16 cellular contexts compared by ENCODE assay signal in genomic region chr3:45496550-45496949, GRCh38.
DNase-seq lines count a peak whose midpoint lies in the region; ATAC-seq and TF ChIP-seq lines count a peak whose summit lies in the region.
"Had no signal": no experiment of that assay in that cellular context is flagged by ENCODE, and none has a peak within 500 bp of the region (broad histone marks: within the 10 kb centered on the region; RNA-seq: fewer than 3 reads in every experiment).

No MANE protein-coding gene starts in this region.

- H3K9me3 Mint-ChIP-seq in CD4-positive, CD25-positive, alpha-beta regulatory T cell = no peaks in the 10 kb centered on the region
- H3K9me3 Mint-ChIP-seq in naive thymus-derived CD4-positive, alpha-beta T cell = peaks cover 0 to 2% (median 0%) of the 10 kb centered on the region in 11 donors
- H3K9me3 Mint-ChIP-seq in progenitor cell of endocrine pancreas (ENCODE audit: low read depth) = no peaks in the 10 kb centered on the region
- H3K9me3 Mint-ChIP-seq: activated CD4-positive, alpha-beta memory T cell treated with anti-CD3 and anti-CD28 coated beads for 36 hours had no signal

- H3K4me1 Mint-ChIP-seq in CD4-positive, CD25-positive, alpha-beta regulatory T cell = peaks cover 0 to 10% (median 3%) of the 10 kb centered on the region in 4 donors
- H3K4me1 Mint-ChIP-seq in naive thymus-derived CD4-positive, alpha-beta T cell = peaks cover 5 to 32% (median 25%) of the 10 kb centered on the region in 7 donors
- H3K4me1 Mint-ChIP-seq in progenitor cell of endocrine pancreas (ENCODE audit: low read depth) = peaks cover 4% of the 10 kb centered on the region

- DNase-seq in CD4-positive, CD25-positive, alpha-beta regulatory T cell = no peak
- DNase-seq in NCI-H1694 treated with DMSO at 0.1 percent for 48 hours (lab: John Stamatoyannopoulos, UW) = peak; percentile 19
- DNase-seq in fibroblast of gingiva (ENCODE audit: low read depth) = peak; percentile 71
- no peak for DNase-seq in naive thymus-derived CD4-positive, alpha-beta T cell
- DNase-seq in GM13977 (ENCODE audit: low spot score) = no peak
- DNase-seq in COLO668 (lab: John Stamatoyannopoulos, UW; ENCODE audit: unreplicated experiment) = no peak
- DNase-seq in progenitor cell of endocrine pancreas (ENCODE audit: low spot score, unreplicated experiment) = no peak
- DNase-seq: activated CD4-positive, alpha-beta memory T cell treated with anti-CD3 and anti-CD28 coated beads for 36 hours; anterior cingulate cortex; hypothalamus; KG1; mucosa of descending colon; NCI-H1105 treated with DMSO at 0.1 percent for 48 hours; NCI-H510A treated with DMSO at 0.1 percent for 48 hours; SK-N-SH had no signal

- in situ Hi-C loops in GM13977 (cut with MboI; ENCODE audit: low pct_unique_long_range_greater_than_20kb, low sequenced_read_pairs, unreplicated experiment) = no loop called here

- H3K4me1 ChIP-seq in CD4-positive, CD25-positive, alpha-beta regulatory T cell (ENCODE audit: control insufficient read depth, insufficient read depth, low read length, poor library complexity, severe bottlenecking) = no peaks in the 10 kb centered on the region
- peaks cover 0 to 26% of the 10 kb centered on the region in 2 donors for H3K4me1 ChIP-seq in naive thymus-derived CD4-positive, alpha-beta T cell (ENCODE audit: control insufficient read depth in 2 of 2, insufficient read depth in 2 of 2, low read length in 2 of 2)

- ATAC-seq in CD4-positive, CD25-positive, alpha-beta regulatory T cell (ENCODE audit: low read depth in 2 of 2) = no peak
- no peak for ATAC-seq in naive thymus-derived CD4-positive, alpha-beta T cell
- ATAC-seq in GM19395 (IDR thresholded peaks at IDR 0.05; ENCODE audit: unreplicated experiment) = no peak
- ATAC-seq: mucosa of descending colon had no signal

- peaks cover 14% of the 10 kb centered on the region for H3K36me3 Mint-ChIP-seq in CD4-positive, CD25-positive, alpha-beta regulatory T cell
- peaks cover 4 to 35% (median 8%) of the 10 kb centered on the region in 5 donors for H3K36me3 Mint-ChIP-seq in naive thymus-derived CD4-positive, alpha-beta T cell
- peaks cover 8% of the 10 kb centered on the region for H3K36me3 Mint-ChIP-seq in progenitor cell of endocrine pancreas (ENCODE audit: insufficient read depth)

- TF ChIP-seq CTCF in GM13977 (IDR thresholded peaks at IDR 0.05; ENCODE audit: extremely low read depth, insufficient read depth, missing control alignments) = no peak
- no peak for TF ChIP-seq CTCF in progenitor cell of endocrine pancreas (IDR thresholded peaks at IDR 0.05; ENCODE audit: unreplicated experiment)

- POLR2A ChIA-PET in naive thymus-derived CD4-positive, alpha-beta T cell (lab: Charles Lee) = interaction anchor here (0.5 to 0.9 kb wide), 2 partner anchors 331 to 460 kb away, joined by 3 read pairs; no protein-coding TSS in a partner anchor

- peaks cover 35% of the 10 kb centered on the region for H3K36me3 ChIP-seq in CD4-positive, CD25-positive, alpha-beta regulatory T cell (ENCODE audit: control insufficient read depth, insufficient read depth, low read length)
- H3K36me3 ChIP-seq in naive thymus-derived CD4-positive, alpha-beta T cell (ENCODE audit: control insufficient read depth in 2 of 3, insufficient read depth in 3 of 3, low read length in 3 of 3) = peaks cover 0 to 21% (median 12%) of the 10 kb centered on the region in 3 experiments

- CTCF ChIA-PET in naive thymus-derived CD4-positive, alpha-beta T cell (lab: Charles Lee) = interaction anchor here (1.2 kb wide), 1 partner anchor 455 kb away, joined by 3 read pairs; no protein-coding TSS in a partner anchor

- intact Hi-C loops in naive thymus-derived CD4-positive, alpha-beta T cell (cut with micrococcal nuclease) = loop anchor here (10.0 kb wide), 2 partner anchors 272 to 962 kb away; partner anchors contain the start of gene TMEM158 (in 1 of the 2)

- no peaks in the 10 kb centered on the region for H3K27me3 ChIP-seq in CD4-positive, CD25-positive, alpha-beta regulatory T cell (ENCODE audit: control insufficient read depth, insufficient read depth, low read length)
- H3K27me3 ChIP-seq in naive thymus-derived CD4-positive, alpha-beta T cell (ENCODE audit: control insufficient read depth in 2 of 2, insufficient read depth in 2 of 2, low read length in 2 of 2) = no peaks in the 10 kb centered on the region

- H3K27me3 Mint-ChIP-seq in CD4-positive, CD25-positive, alpha-beta regulatory T cell = no peaks in the 10 kb centered on the region
- H3K27me3 Mint-ChIP-seq in naive thymus-derived CD4-positive, alpha-beta T cell = no peaks in the 10 kb centered on the region
- H3K27me3 Mint-ChIP-seq in progenitor cell of endocrine pancreas = no peaks in the 10 kb centered on the region
- H3K27me3 Mint-ChIP-seq: activated CD4-positive, alpha-beta memory T cell treated with anti-CD3 and anti-CD28 coated beads for 36 hours had no signal

- H3K27ac ChIP-seq in CD4-positive, CD25-positive, alpha-beta regulatory T cell (ENCODE audit: insufficient read depth, low read length, poor library complexity, severe bottlenecking) = no peak overlapping the region
- peak overlapping the region; percentile 77 for H3K27ac ChIP-seq in naive thymus-derived CD4-positive, alpha-beta T cell (ENCODE audit: low read depth, low read length)

- no peaks in the 10 kb centered on the region for H3K9me3 ChIP-seq in CD4-positive, CD25-positive, alpha-beta regulatory T cell (ENCODE audit: control insufficient read depth in 2 of 2, low read length in 2 of 2)
- H3K9me3 ChIP-seq in naive thymus-derived CD4-positive, alpha-beta T cell (ENCODE audit: control insufficient read depth in 2 of 3, low read length in 3 of 3) = no peaks in the 10 kb centered on the region
- H3K9me3 ChIP-seq: mucosa of descending colon, SK-N-SH had no signal

- H3K4me3 Mint-ChIP-seq in CD4-positive, CD25-positive, alpha-beta regulatory T cell = no peak overlapping the region
- peak overlapping the region in 4 of 10 donors; percentile 17 to 60 (median 33) for H3K4me3 Mint-ChIP-seq in naive thymus-derived CD4-positive, alpha-beta T cell
- no peak overlapping the region for H3K4me3 Mint-ChIP-seq in progenitor cell of endocrine pancreas (ENCODE audit: low read depth)
- H3K4me3 Mint-ChIP-seq: activated CD4-positive, alpha-beta memory T cell treated with anti-CD3 and anti-CD28 coated beads for 36 hours had no signal

- peak overlapping the region in 2 of 3 donors; percentile 53 to 59 for H3K27ac Mint-ChIP-seq in CD4-positive, CD25-positive, alpha-beta regulatory T cell
- peak overlapping the region in 8 of 9 donors; percentile 86 to 95 (median 93) for H3K27ac Mint-ChIP-seq in naive thymus-derived CD4-positive, alpha-beta T cell
- H3K27ac Mint-ChIP-seq in progenitor cell of endocrine pancreas = no peak overlapping the region
- H3K27ac Mint-ChIP-seq: activated CD4-positive, alpha-beta memory T cell treated with anti-CD3 and anti-CD28 coated beads for 36 hours had no signal

- H3K4me3 ChIP-seq in CD4-positive, CD25-positive, alpha-beta regulatory T cell (ENCODE audit: low read depth, low read length) = no peak overlapping the region
- H3K4me3 ChIP-seq in naive thymus-derived CD4-positive, alpha-beta T cell (ENCODE audit: low read length) = no peak overlapping the region
- H3K4me3 ChIP-seq: mucosa of descending colon had no signal

Comparison
In these comparisons a context has a peak if more than half of its experiments do, and no peak if none do; other contexts are left out.
1. DNase-seq: peak in NCI-H1694 treated with DMSO at 0.1 percent for 48 hours (single experiment) and fibroblast of gingiva (single experiment); none in CD4-positive, CD25-positive, alpha-beta regulatory T cell (0 of 3), naive thymus-derived CD4-positive, alpha-beta T cell (0 of 9), GM13977 (single experiment), COLO668 (single experiment) and progenitor cell of endocrine pancreas (single experiment).